ENCODE assay signal across 14 cellular contexts in the genomic region with DNA sequence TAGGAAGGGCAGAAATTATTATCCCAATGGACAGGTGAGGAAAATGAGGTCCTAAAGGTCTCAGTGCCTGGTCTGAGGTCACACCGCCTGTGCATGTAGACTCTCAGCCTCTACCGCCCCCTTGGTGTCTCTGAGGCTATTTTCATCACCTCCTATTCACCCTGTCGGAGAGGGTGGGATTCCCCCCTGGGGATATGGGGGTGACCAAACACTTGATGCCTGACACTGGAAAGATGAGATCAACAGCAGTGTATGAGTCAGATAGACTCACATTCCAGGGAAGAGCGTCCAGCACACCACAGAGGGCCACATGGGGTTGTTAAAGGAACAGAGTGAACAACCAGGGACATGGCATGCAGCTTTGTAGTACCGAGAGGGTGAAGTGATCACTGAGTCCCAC.
A peak's percentile ranks its signal among the peaks of the same experiment; 100 is the strongest.
DNase-seq lines count a peak whose midpoint lies in the region; ATAC-seq, FAIRE-seq and TF ChIP-seq lines count a peak whose summit lies in the region.
"Had no signal": no experiment of that assay in that cellular context is flagged by ENCODE, and none has a peak within 500 bp of the region (broad histone marks: within the 10 kb centered on the region; RNA-seq: fewer than 3 reads in every experiment).

No MANE protein-coding gene starts in this region.

- ATAC-seq in HG02642 (IDR thresholded peaks at IDR 0.05; ENCODE audit: poor library complexity, unreplicated experiment) (no peak), GM21367 (IDR thresholded peaks at IDR 0.05; ENCODE audit: unreplicated experiment) (no peak)
- ATAC-seq: activated CD4-positive, alpha-beta T cell treated with anti-CD3 and anti-CD28 coated beads for 36 hours; body of pancreas; heart left ventricle had no signal

- no peak for TF ChIP-seq POLR2A in H54 (IDR thresholded peaks at IDR 0.05; ENCODE audit: low read depth, low read length)

- in situ Hi-C loops in ACHN (cut with HindIII; ENCODE audit: low pct_ligation_motif_present, low pct_unique_long_range_greater_than_20kb, low sequenced_read_pairs), result no loop called here

- DNase-seq in ACHN (peak; percentile 21), H54 (ENCODE audit: insufficient read length, low spot score) (peak; percentile 45), RPMI7951 (ENCODE audit: low read depth) (peak; percentile 49), iPS-NIHi7 (ENCODE audit: extremely low spot score) (peak; percentile 35)
- DNase-seq in activated CD4-positive, alpha-beta T cell treated with anti-CD3 and anti-CD28 coated beads, Interleukin-2, amount 50 U/mL, for 48 hours, result no peak
- DNase-seq in activated CD4-positive, alpha-beta T cell treated with anti-CD3 and anti-CD28 coated beads for 48 hours, result no peak
- DNase-seq: activated CD4-positive, alpha-beta T cell treated with anti-CD3 and anti-CD28 coated beads for 36 hours; activated naive CD4-positive, alpha-beta T cell treated with anti-CD3 and anti-CD28 coated beads, Interleukin-2, amount 10 ng/mL, durations not matched to agents 7 days and 5 days; body of pancreas; heart left ventricle; stimulated activated CD4-positive, alpha-beta T cell treated with anti-CD3 and anti-CD28 coated beads, Interleukin-2, amount 100 ng/mL, for 24 hours had no signal

- FAIRE-seq in H54 (lab: Jason Lieb, UNC), result no peak
- FAIRE-seq: keratinocyte had no signal

Comparison
In these comparisons a context has a peak if more than half of its experiments do, and no peak if none do; other contexts are left out.
1. DNase-seq: peak in ACHN (single experiment), H54 (single experiment), RPMI7951 (single experiment) and iPS-NIHi7 (single experiment); none in activated CD4-positive, alpha-beta T cell treated with anti-CD3 and anti-CD28 coated beads, Interleukin-2, amount 50 U/mL, for 48 hours (0 of 2) and activated CD4-positive, alpha-beta T cell treated with anti-CD3 and anti-CD28 coated beads for 48 hours (single experiment).